ENCODE assay signal across 22 cellular contexts in the genomic region with DNA sequence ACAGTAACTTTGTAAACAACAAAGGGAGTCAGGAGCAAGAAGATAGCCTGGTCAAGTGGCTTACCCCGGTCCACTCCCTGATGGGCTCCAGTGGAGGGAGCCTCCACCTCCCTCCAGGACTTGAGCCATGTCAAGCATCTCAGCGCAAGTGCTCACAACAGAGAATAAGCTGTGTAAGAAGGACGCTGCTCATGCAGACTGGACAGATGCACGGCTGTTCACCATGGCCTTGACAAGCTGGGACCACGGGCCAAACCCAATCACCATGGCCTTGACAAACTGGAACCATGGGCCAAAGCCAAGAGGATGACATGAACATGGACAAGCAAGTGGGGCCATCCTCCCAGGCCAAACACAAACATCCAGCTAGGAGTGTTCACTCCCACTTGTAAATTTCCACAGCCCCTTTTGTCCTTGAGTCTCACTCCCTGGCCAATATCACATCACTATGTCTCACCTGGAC.
"Had no signal": no experiment of that assay in that cellular context is flagged by ENCODE, and none has a peak within 500 bp of the region (broad histone marks: within the 10 kb centered on the region; RNA-seq: fewer than 3 reads in every experiment).

No MANE protein-coding gene starts in this region.

- H3K79me2 ChIP-seq: parathyroid adenoma had no signal

- H3K9ac ChIP-seq: parathyroid adenoma had no signal

- ATAC-seq: activated naive CD8-positive, alpha-beta T cell treated with anti-CD3 and anti-CD28 coated beads, Interleukin-2, amount 50 U/mL, for 24 hours; body of pancreas; left ventricle myocardium superior; natural killer cell treated with Interleukin-12 subunit alpha and Interleukin-12 subunit beta and Interleukin-15 and Interleukin-18, amount 100 ng/mL, for 72 hours; T-helper 17 cell had no signal

- H3K4me3 ChIP-seq: body of pancreas, cardiac muscle cell, heart left ventricle, skin epidermis, tibial artery had no signal

- FAIRE-seq: islet of Langerhans, urothelium cell line had no signal

- H3K27ac ChIP-seq: cardiac muscle cell, heart left ventricle, parathyroid adenoma, skin epidermis, tibial artery had no signal

- H3K9me3 ChIP-seq: body of pancreas, heart left ventricle, tibial artery had no signal

- H2AFZ ChIP-seq: parathyroid adenoma had no signal

- DNase-seq: activated CD4-positive, alpha-beta T cell treated with anti-CD3 and anti-CD28 coated beads for 4 hours; activated CD4-positive, alpha-beta T cell treated with anti-CD3 and anti-CD28 coated beads, Interleukin-2, amount 50 U/mL, for 48 hours; activated CD4-positive, CD25-positive, alpha-beta regulatory T cell; activated gamma-delta T cell; activated naive CD4-positive, alpha-beta T cell treated with anti-CD3 and anti-CD28 coated beads, Interleukin-2, amount 50 U/mL, for 16 hours; activated naive CD8-positive, alpha-beta T cell treated with anti-CD3 and anti-CD28 coated beads, Interleukin-2, amount 50 U/mL, for 24 hours; activated T-cell treated with anti-CD3 and anti-CD28 coated beads, Interleukin-2, amount 50 U/mL, for 48 hours; anterior cingulate cortex; body of pancreas; left ventricle myocardium superior; midbrain; stimulated activated CD8-positive, alpha-beta memory T cell treated with anti-CD3 and anti-CD28 coated beads, Interleukin-4, amount 100 ng/mL, for 48 hours; stimulated activated naive CD4-positive, alpha-beta T cell; T-helper 17 cell had no signal

- H3K27me3 ChIP-seq: body of pancreas had no signal

- H3K4me1 ChIP-seq: parathyroid adenoma had no signal

- H3K36me3 ChIP-seq: cardiac muscle cell, heart left ventricle, tibial artery had no signal
